ENCODE assay signal across 8 cellular contexts in the genomic region with DNA sequence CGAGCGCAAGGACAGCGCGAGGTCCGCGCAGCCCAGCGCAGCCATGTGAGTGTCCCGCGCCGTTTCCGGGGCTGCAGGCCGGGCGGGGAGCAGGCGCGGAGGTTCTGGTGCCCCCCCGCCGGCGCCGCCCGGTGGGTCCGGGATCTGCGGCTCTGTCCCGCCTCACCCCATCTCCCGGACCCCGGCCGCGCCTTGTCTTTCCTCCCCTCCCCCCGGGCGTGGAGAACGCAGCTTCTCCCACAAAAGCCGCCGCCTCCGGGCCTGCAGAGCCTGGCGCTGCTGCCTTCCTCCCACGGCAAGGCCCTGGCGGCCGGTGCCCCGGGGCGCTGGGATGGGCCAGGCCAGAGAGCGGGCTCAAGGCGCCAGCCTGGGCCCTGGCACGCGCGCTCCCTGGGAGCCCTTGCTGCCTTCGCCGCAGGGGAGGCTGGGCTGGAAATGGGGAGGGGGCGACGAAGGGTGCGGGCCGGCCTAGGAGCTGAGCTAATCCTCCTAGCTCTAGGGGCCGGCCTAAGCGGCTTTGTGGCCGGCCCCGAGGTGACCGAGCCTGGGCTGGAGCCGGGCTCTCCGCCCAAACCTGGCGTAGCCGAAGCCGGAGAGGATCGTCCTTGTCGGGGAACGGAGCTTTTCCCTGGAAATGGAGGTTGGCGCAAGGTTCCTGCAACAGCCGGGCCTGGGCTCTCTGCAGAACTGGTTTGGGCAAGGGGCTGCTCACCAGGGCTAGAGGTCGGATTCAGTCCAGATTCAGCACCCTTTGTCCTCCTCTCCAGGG. TPM values are rescaled to one million over a fixed set of nuclear protein-coding genes. Genes with fewer than 3 reads are reported as not detected.
A peak's percentile ranks its signal among the peaks of the same experiment; 100 is the strongest.
DNase-seq lines count a peak whose midpoint lies in the region; ATAC-seq and TF ChIP-seq lines count a peak whose summit lies in the region.

No MANE protein-coding gene starts in this region.

- H3K4me1 ChIP-seq in OCI-LY3 (ENCODE audit: low read length): peaks cover 27% of the 10 kb centered on the region

- H3K4me2 ChIP-seq in OCI-LY3 (ENCODE audit: low read length): peak overlapping the region; percentile 97

- H3K4me3 ChIP-seq in OCI-LY3 (ENCODE audit: low read length): peak overlapping the region; percentile 95

- H3K27ac Mint-ChIP-seq in brain: peak overlapping the region; percentile 91 to 96 (median 95)
- H3K27ac Mint-ChIP-seq in stimulated activated effector memory CD8-positive, alpha-beta T cell treated with anti-CD3 and anti-CD28 coated beads, Interleukin-12 subunit alpha, Interleukin-12 subunit beta, amount 100 ng/mL, for 72 hours: peak overlapping the region; percentile 37

- H4K20me1 ChIP-seq in OCI-LY3 (ENCODE audit: insufficient read depth, low read length): peaks cover 23% of the 10 kb centered on the region

- peaks cover 19% of the 10 kb centered on the region for H3K27me3 Mint-ChIP-seq in brain

- H3K9ac ChIP-seq in OCI-LY3 (ENCODE audit: low read length): peak overlapping the region; percentile 97

- no peak overlapping the region; the same call in 1 of the 2 replicates for H2AFZ ChIP-seq in OCI-LY3 (ENCODE audit: low read depth, low read length)

- H3K4me3 Mint-ChIP-seq in brain: peak overlapping the region; percentile 94 to 96 (median 95)
- H3K4me3 Mint-ChIP-seq in stimulated activated effector memory CD8-positive, alpha-beta T cell treated with anti-CD3 and anti-CD28 coated beads, Interleukin-12 subunit alpha, Interleukin-12 subunit beta, amount 100 ng/mL, for 72 hours: peak overlapping the region; percentile 77

- peaks cover 43% of the 10 kb centered on the region for H3K79me2 ChIP-seq in OCI-LY3 (ENCODE audit: low read length)

- ATAC-seq in stimulated activated effector memory CD8-positive, alpha-beta T cell treated with anti-CD3 and anti-CD28 coated beads, Interleukin-12 subunit alpha, Interleukin-12 subunit beta, amount 100 ng/mL, for 72 hours: peak; percentile 70

- peaks cover 51% of the 10 kb centered on the region for H3K4me1 Mint-ChIP-seq in brain
- peaks cover 32% of the 10 kb centered on the region for H3K4me1 Mint-ChIP-seq in stimulated activated effector memory CD8-positive, alpha-beta T cell treated with anti-CD3 and anti-CD28 coated beads, Interleukin-12 subunit alpha, Interleukin-12 subunit beta, amount 100 ng/mL, for 72 hours

- peak overlapping the region; percentile 61 for H3K27ac ChIP-seq in OCI-LY3 (ENCODE audit: low read length)

- H3K36me3 ChIP-seq in OCI-LY3 (replicated peaks; ENCODE audit: low read depth, low read length): peaks cover 7% of the 10 kb centered on the region

- peak; percentile 60 for DNase-seq in stimulated activated CD4-positive, alpha-beta T cell treated with anti-CD3 and anti-CD28 coated beads, Interleukin-15, amount 100 ng/mL, for 24 hours
- DNase-seq in stimulated activated CD4-positive, alpha-beta T cell treated with anti-CD3 and anti-CD28 coated beads, Interleukin-2, amount 100 ng/mL, for 48 hours: no peak
- peak; percentile 78 for DNase-seq in islet precursor cell
- DNase-seq in stimulated activated effector memory CD8-positive, alpha-beta T cell treated with anti-CD3 and anti-CD28 coated beads, Interleukin-12 subunit alpha, Interleukin-12 subunit beta, amount 100 ng/mL, for 72 hours (ENCODE audit: low spot score in 2 of 2): no peak
- no peak for DNase-seq in GM19238 (ENCODE audit: insufficient read length, low spot score)
- DNase-seq in superior temporal gyrus (ENCODE audit: extremely low spot score): no peak

- H3K9me3 Mint-ChIP-seq in brain: peaks cover 0 to 3% (median 0%) of the 10 kb centered on the region in 5 experiments
- H3K9me3 Mint-ChIP-seq in stimulated activated effector memory CD8-positive, alpha-beta T cell treated with anti-CD3 and anti-CD28 coated beads, Interleukin-12 subunit alpha, Interleukin-12 subunit beta, amount 100 ng/mL, for 72 hours: no peaks in the 10 kb centered on the region

- TF ChIP-seq CTCF in OCI-LY3 (IDR thresholded peaks at IDR 0.05; ENCODE audit: low read depth, low read length) (no peak), brain (conservative IDR thresholded peaks at IDR 0.05) (no peak)

- H3K27me3 ChIP-seq in OCI-LY3 (ENCODE audit: low read depth, low read length): no peaks in the 10 kb centered on the region

- H3K9me3 ChIP-seq in OCI-LY3 (ENCODE audit: insufficient read depth, low read length): no peaks in the 10 kb centered on the region

- no peaks in the 10 kb centered on the region for H3K36me3 Mint-ChIP-seq in brain
- H3K36me3 Mint-ChIP-seq in stimulated activated effector memory CD8-positive, alpha-beta T cell treated with anti-CD3 and anti-CD28 coated beads, Interleukin-12 subunit alpha, Interleukin-12 subunit beta, amount 100 ng/mL, for 72 hours: no peaks in the 10 kb centered on the region

RNA-seq across cellular contexts. Expression of a gene that starts 0.4 kb away (rescaled TPM):
- polyA plus RNA-seq in brain (ENCODE audit: insufficient read depth, low read depth, low replicate concordance): 64.2 TPM

RNA-seq across cellular contexts. Expression of a gene that starts 33.3 kb away (rescaled TPM):
- 58.2 TPM for polyA plus RNA-seq in brain (ENCODE audit: insufficient read depth, low read depth, low replicate concordance)

RNA-seq across cellular contexts. Expression of a gene that starts 45.7 kb away (rescaled TPM):
- polyA plus RNA-seq in brain (ENCODE audit: insufficient read depth, low read depth, low replicate concordance): 0.49 TPM

RNA-seq across cellular contexts. Expression of a gene that starts 48.1 kb away (rescaled TPM):
- polyA plus RNA-seq in brain (ENCODE audit: insufficient read depth, low read depth, low replicate concordance): 208 TPM

Comparison
In these comparisons a context has a peak if more than half of its experiments do, and no peak if none do; other contexts are left out.
1. DNase-seq: peak in stimulated activated CD4-positive, alpha-beta T cell treated with anti-CD3 and anti-CD28 coated beads, Interleukin-15, amount 100 ng/mL, for 24 hours (single experiment) and islet precursor cell (single experiment); none in stimulated activated CD4-positive, alpha-beta T cell treated with anti-CD3 and anti-CD28 coated beads, Interleukin-2, amount 100 ng/mL, for 48 hours (0 of 2), stimulated activated effector memory CD8-positive, alpha-beta T cell treated with anti-CD3 and anti-CD28 coated beads, Interleukin-12 subunit alpha, Interleukin-12 subunit beta, amount 100 ng/mL, for 72 hours (0 of 2), GM19238 (single experiment) and superior temporal gyrus (single experiment).